In the genomic region with DNA sequence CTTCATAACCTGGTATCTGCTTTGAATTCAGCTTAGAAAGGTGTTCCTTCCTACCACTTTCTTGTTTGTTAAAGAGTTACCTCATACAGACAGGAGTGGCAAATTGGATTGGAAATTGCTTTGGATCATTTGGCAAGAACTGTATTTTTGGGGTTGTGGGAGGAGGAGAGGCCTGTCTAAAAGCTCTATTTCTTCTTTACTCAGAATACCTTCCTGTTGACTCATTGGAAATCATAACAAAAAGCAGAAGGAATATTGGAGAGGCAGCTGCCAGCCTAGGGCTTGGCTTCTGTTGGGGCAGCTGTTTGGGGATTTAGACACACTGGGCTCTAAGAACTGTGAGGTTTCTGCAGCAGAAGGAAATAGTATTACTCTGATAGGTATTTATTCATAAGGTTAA, we compare ENCODE assay signal across 8 cellular contexts. TPM values are rescaled to one million over a fixed set of nuclear protein-coding genes. Genes with fewer than 3 reads are reported as not detected.
DNase-seq lines count a peak whose midpoint lies in the region; ATAC-seq and TF ChIP-seq lines count a peak whose summit lies in the region.

No MANE protein-coding gene starts in this region.

- no peak overlapping the region for H3K4me3 ChIP-seq in CD4-positive, alpha-beta memory T cell (ENCODE audit: low read length in 2 of 2)
- H3K4me3 ChIP-seq in cardiac muscle cell (no peak overlapping the region), skin epidermis (no peak overlapping the region)

- CTCF ChIA-PET in CD4-positive, alpha-beta memory T cell (lab: Charles Lee; ENCODE audit: partially characterized antibody): interaction anchor here (1.2 to 5.3 kb wide), 5 partner anchors 10 to 81 kb away, joined by 3 to 26 read pairs (median 12); no protein-coding TSS in a partner anchor

- H3K36me3 Mint-ChIP-seq in CD4-positive, alpha-beta memory T cell: peaks cover 0 to 10% of the 10 kb centered on the region in 2 donors
- H3K36me3 Mint-ChIP-seq in activated T-helper 1 cell treated with anti-CD3 and anti-CD28 coated beads, Interleukin-12 subunit alpha, Interleukin-12 subunit beta, Interleukin-2, Interleukin-4 antibody, amounts not matched to agents 30 ng/mL and 10 ng/mL and 1 ng/mL, durations not matched to agents 14 hours and 24 hours and 36 hours (ENCODE audit: low read depth): peaks cover 12% of the 10 kb centered on the region

- H3K27ac Mint-ChIP-seq in CD4-positive, alpha-beta memory T cell: peak overlapping the region; percentile 97 to 100 (median 99)
- H3K27ac Mint-ChIP-seq in activated T-helper 1 cell treated with anti-CD3 and anti-CD28 coated beads, Interleukin-12 subunit alpha, Interleukin-12 subunit beta, Interleukin-2, Interleukin-4 antibody, amounts not matched to agents 30 ng/mL and 10 ng/mL and 1 ng/mL, durations not matched to agents 14 hours and 24 hours and 36 hours: peak overlapping the region; percentile 94

- no peaks in the 10 kb centered on the region for H3K9me3 ChIP-seq in CD4-positive, alpha-beta memory T cell (ENCODE audit: control insufficient read depth in 1 of 2, low read length in 2 of 2)
- no peaks in the 10 kb centered on the region for H3K9me3 ChIP-seq in cardiac muscle cell (ENCODE audit: low read depth)

- H3K4me3 Mint-ChIP-seq in CD4-positive, alpha-beta memory T cell: peak overlapping the region in 7 of 8 donors; percentile 9 to 87 (median 39)
- no peak overlapping the region for H3K4me3 Mint-ChIP-seq in activated T-helper 1 cell treated with anti-CD3 and anti-CD28 coated beads, Interleukin-12 subunit alpha, Interleukin-12 subunit beta, Interleukin-2, Interleukin-4 antibody, amounts not matched to agents 30 ng/mL and 10 ng/mL and 1 ng/mL, durations not matched to agents 14 hours and 24 hours and 36 hours

- H3K27me3 ChIP-seq in CD4-positive, alpha-beta memory T cell (ENCODE audit: insufficient read depth, low read length): no peaks in the 10 kb centered on the region
- no peaks in the 10 kb centered on the region for H3K27me3 ChIP-seq in cardiac muscle cell

- no peak for TF ChIP-seq CTCF in cardiac muscle cell (IDR thresholded peaks at IDR 0.05; ENCODE audit: low read depth, low read length)

- no peak for ATAC-seq in HG03175 (IDR thresholded peaks at IDR 0.05; ENCODE audit: unreplicated experiment)

- no peaks in the 10 kb centered on the region for H3K9me3 Mint-ChIP-seq in CD4-positive, alpha-beta memory T cell
- H3K9me3 Mint-ChIP-seq in activated T-helper 1 cell treated with anti-CD3 and anti-CD28 coated beads, Interleukin-12 subunit alpha, Interleukin-12 subunit beta, Interleukin-2, Interleukin-4 antibody, amounts not matched to agents 30 ng/mL and 10 ng/mL and 1 ng/mL, durations not matched to agents 14 hours and 24 hours and 36 hours: no peaks in the 10 kb centered on the region

- DNase-seq in CD4-positive, alpha-beta memory T cell: no peak
- DNase-seq in M059J (ENCODE audit: low read depth) (peak; percentile 95), cardiac muscle cell (ENCODE audit: low read depth in 1 of 2, low spot score in 1 of 2) (peak in 1 of 2 donors; percentile 87), ecto neural progenitor cell (ENCODE audit: low spot score) (no peak), OCI-M2 (lab: John Stamatoyannopoulos, UW; ENCODE audit: unreplicated experiment) (no peak)
- DNase-seq in activated T-helper 1 cell treated with anti-CD3 and anti-CD28 coated beads, Interleukin-12 subunit alpha, Interleukin-12 subunit beta, Interleukin-2, Interleukin-4 antibody, amounts not matched to agents 30 ng/mL and 10 ng/mL and 1 ng/mL, durations not matched to agents 14 hours and 24 hours and 36 hours (ENCODE audit: low spot score): no peak

- POLR2A ChIA-PET in CD4-positive, alpha-beta memory T cell (lab: Charles Lee; ENCODE audit: partially characterized antibody): interaction anchor here (0.6 to 8.1 kb wide), 3 partner anchors 11 to 16 kb away, joined by 3 to 92 read pairs (median 3); partner anchors contain the start of gene IQGAP1

- peak overlapping the region; percentile 93 for H3K27ac ChIP-seq in CD4-positive, alpha-beta memory T cell (ENCODE audit: low read depth, low read length)
- peak overlapping the region; percentile 92 for H3K27ac ChIP-seq in cardiac muscle cell
- peak overlapping the region; percentile 43 to 91 (median 84) for H3K27ac ChIP-seq in skin epidermis

- intact Hi-C loops in CD4-positive, alpha-beta memory T cell (cut with micrococcal nuclease): no loop called here
- intact Hi-C loops in activated T-helper 1 cell treated with anti-CD3 and anti-CD28 coated beads, Interleukin-12 subunit alpha, Interleukin-12 subunit beta, Interleukin-2, Interleukin-4 antibody, amounts not matched to agents 30 ng/mL and 10 ng/mL and 1 ng/mL, durations not matched to agents 14 hours and 24 hours and 36 hours (cut with micrococcal nuclease): loop anchor here (10.0 kb wide), 1 partner anchor 367 kb away; no protein-coding TSS in a partner anchor

- H3K4me1 Mint-ChIP-seq in CD4-positive, alpha-beta memory T cell: peaks cover 52 to 76% (median 64%) of the 10 kb centered on the region in 4 donors
- peaks cover 67% of the 10 kb centered on the region for H3K4me1 Mint-ChIP-seq in activated T-helper 1 cell treated with anti-CD3 and anti-CD28 coated beads, Interleukin-12 subunit alpha, Interleukin-12 subunit beta, Interleukin-2, Interleukin-4 antibody, amounts not matched to agents 30 ng/mL and 10 ng/mL and 1 ng/mL, durations not matched to agents 14 hours and 24 hours and 36 hours (ENCODE audit: low read depth)

- H3K4me1 ChIP-seq in CD4-positive, alpha-beta memory T cell (ENCODE audit: insufficient read depth, low read length): peaks cover 71% of the 10 kb centered on the region
- H3K4me1 ChIP-seq in cardiac muscle cell (ENCODE audit: low read depth): peaks cover 30% of the 10 kb centered on the region

- H3K27me3 Mint-ChIP-seq in CD4-positive, alpha-beta memory T cell: no peaks in the 10 kb centered on the region
- no peaks in the 10 kb centered on the region for H3K27me3 Mint-ChIP-seq in activated T-helper 1 cell treated with anti-CD3 and anti-CD28 coated beads, Interleukin-12 subunit alpha, Interleukin-12 subunit beta, Interleukin-2, Interleukin-4 antibody, amounts not matched to agents 30 ng/mL and 10 ng/mL and 1 ng/mL, durations not matched to agents 14 hours and 24 hours and 36 hours (ENCODE audit: insufficient read depth)

- H3K36me3 ChIP-seq in CD4-positive, alpha-beta memory T cell (ENCODE audit: insufficient read depth, low read length): no peaks in the 10 kb centered on the region
- H3K36me3 ChIP-seq in cardiac muscle cell: no peaks in the 10 kb centered on the region

RNA-seq across cellular contexts. Expression of gene IQGAP1, which starts 14.2 kb away (rescaled TPM):
- 100 to 1,000 TPM; 128 to 132 TPM for total RNA-seq in CD4-positive, alpha-beta memory T cell
- polyA plus RNA-seq in CD4-positive, alpha-beta memory T cell: 100 to 1,000 TPM in 1 of 2 donors, 10 to 100 TPM in 1; 86.1 to 121 TPM
- total RNA-seq in M059J (2014; rRNA removed; shearing (Covaris generic)): 134 and 206 TPM in 2 replicates
- 144 and 149 TPM in 2 replicates for total RNA-seq in activated T-helper 1 cell treated with anti-CD3 and anti-CD28 coated beads, Interleukin-12 subunit alpha, Interleukin-12 subunit beta, Interleukin-2, Interleukin-4 antibody, amounts not matched to agents 30 ng/mL and 10 ng/mL and 1 ng/mL, durations not matched to agents 14 hours and 24 hours and 36 hours
- total RNA-seq in cardiac muscle cell: 14.2 and 14.6 TPM in 2 replicates
- 9.1 and 10.5 TPM in 2 replicates for polyA plus RNA-seq in cardiac muscle cell

RNA-seq across cellular contexts. Expression of gene ZNF774, which starts 50.1 kb away (rescaled TPM):
- total RNA-seq in CD4-positive, alpha-beta memory T cell: under 1 TPM; 0.78 to 0.81 TPM
- polyA plus RNA-seq in CD4-positive, alpha-beta memory T cell: not detected
- total RNA-seq in M059J (2014; rRNA removed; shearing (Covaris generic)): 1.6 and 1.7 TPM in 2 replicates
- 1.6 and 2.1 TPM in 2 replicates for total RNA-seq in activated T-helper 1 cell treated with anti-CD3 and anti-CD28 coated beads, Interleukin-12 subunit alpha, Interleukin-12 subunit beta, Interleukin-2, Interleukin-4 antibody, amounts not matched to agents 30 ng/mL and 10 ng/mL and 1 ng/mL, durations not matched to agents 14 hours and 24 hours and 36 hours
- total RNA-seq in cardiac muscle cell: 1.7 and 14.6 TPM in 2 replicates
- 2.1 TPM in 2 replicates for polyA plus RNA-seq in cardiac muscle cell
